In genomic region chr11:110801328-110801727, GRCh38 we compare ENCODE assay signal across 19 cellular contexts.
"Had no signal": no experiment of that assay in that cellular context is flagged by ENCODE, and none has a peak within 500 bp of the region (broad histone marks: within the 10 kb centered on the region; RNA-seq: fewer than 3 reads in every experiment).

No MANE protein-coding gene starts in this region.

- DNase-seq: activated CD4-positive, alpha-beta T cell treated with anti-CD3 and anti-CD28 coated beads, Interleukin-2, amount 10 ng/mL, durations not matched to agents 7 days and 5 days; activated CD8-positive, alpha-beta memory T cell treated with anti-CD3 and anti-CD28 coated beads, Interleukin-2, amount 10 ng/mL, durations not matched to agents 7 days and 5 days; activated CD8-positive, alpha-beta T cell treated with anti-CD3 and anti-CD28 coated beads for 36 hours; activated effector memory CD4-positive, alpha-beta T cell treated with anti-CD3 and anti-CD28 coated beads, Interleukin-2, amount 50 U/mL, for 16 hours; activated naive CD4-positive, alpha-beta T cell treated with anti-CD3 and anti-CD28 coated beads, Interleukin-2, amount 10 ng/mL, durations not matched to agents 7 days and 5 days; activated T-cell treated with anti-CD3 and anti-CD28 coated beads for 4 hours; cerebellar nuclear complex; cortex of kidney; effector CD4-positive, alpha-beta T cell; erythroblast; foreskin fibroblast; left colon; naive thymus-derived CD4-positive, alpha-beta T cell; posterior cingulate gyrus; sigmoid colon; stimulated activated CD4-positive, alpha-beta T cell treated with anti-CD3 and anti-CD28 coated beads, Interleukin-2, amount 100 ng/mL, for 48 hours; stimulated activated CD8-positive, alpha-beta memory T cell treated with anti-CD3 and anti-CD28 coated beads, Interleukin-4, amount 100 ng/mL, for 48 hours; stimulated activated naive B cell treated with anti-CD40 and anti-IgM and Interleukin-4, amounts not matched to agents 10 μg/mL and 1 μg/mL and 100 μg/mL, for 72 hours; T-cell had no signal
